In the genomic region with DNA sequence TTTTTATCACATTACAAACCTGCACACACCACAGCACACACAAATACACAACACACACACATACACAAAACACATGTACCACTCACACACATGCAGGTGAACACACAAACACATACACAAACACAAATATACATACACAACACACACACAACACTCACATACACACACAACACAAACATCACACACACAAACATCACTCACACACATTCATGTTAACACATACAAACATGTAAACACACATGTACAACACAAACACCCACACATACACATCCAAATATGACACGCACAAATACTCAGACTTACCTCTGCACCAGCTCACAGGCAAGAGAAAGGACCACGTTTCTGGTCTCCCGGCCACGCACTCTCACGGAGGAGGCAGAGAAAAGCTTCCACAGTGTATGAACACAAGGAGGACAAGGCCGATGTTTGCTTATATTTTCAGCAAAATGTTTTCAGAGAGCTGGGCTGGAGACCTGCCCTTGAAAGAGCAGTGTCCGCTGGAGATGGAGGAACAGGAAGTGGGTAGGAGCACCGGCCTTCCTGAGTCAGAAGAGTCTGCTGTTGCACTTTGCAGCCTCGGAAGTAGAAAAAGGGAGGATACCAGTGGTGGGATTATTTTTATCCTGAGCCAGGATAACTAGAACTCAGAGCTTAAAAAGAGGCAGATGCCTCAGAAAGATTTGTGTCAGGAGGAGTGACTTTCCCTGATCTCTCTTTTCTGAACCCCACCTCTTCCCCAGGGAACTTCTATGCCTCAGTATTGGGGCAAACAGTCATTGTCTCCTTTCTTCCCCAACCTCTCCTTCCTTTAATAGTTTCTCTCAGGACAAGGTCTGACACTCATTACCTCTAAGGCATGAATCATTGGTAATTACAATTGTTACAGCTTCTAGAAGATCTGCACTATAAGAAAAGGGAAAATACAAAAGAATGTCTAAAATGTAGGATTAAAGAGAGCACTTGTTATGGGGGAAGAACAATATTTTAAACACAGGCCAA, we compare ENCODE assay signal across 8 cellular contexts.
DNase-seq lines count a peak whose midpoint lies in the region; ATAC-seq and TF ChIP-seq lines count a peak whose summit lies in the region.

A gene (minus strand): TSS at position 520 of the 999 bp plus-strand sequence. CDS start 2,243 bp downstream, outside the sequence.

- peak within 1 kb of the TSS; percentile 58 for H3K27ac ChIP-seq in VCaP

- no peak for TF ChIP-seq CTCF in VCaP (conservative IDR thresholded peaks at IDR 0.05)

- peak; percentile 16 for DNase-seq in effector CD4-positive, alpha-beta T cell
- DNase-seq in stimulated activated CD4-positive, alpha-beta T cell treated with anti-CD3 and anti-CD28 coated beads, Interleukin-12 subunit alpha, Interleukin-12 subunit beta, amount 100 ng/mL, for 24 hours (ENCODE audit: low read depth in 2 of 2), result peak; percentile 24 to 28
- DNase-seq in NCI-H2196 treated with DMSO at 0.1 percent for 48 hours (lab: John Stamatoyannopoulos, UW; ENCODE audit: unreplicated experiment) (no peak), islet precursor cell (no peak), NCI-H748 (lab: John Stamatoyannopoulos, UW; ENCODE audit: unreplicated experiment) (no peak)

- ATAC-seq in GM18868 (IDR thresholded peaks at IDR 0.05; ENCODE audit: unreplicated experiment) (peak; percentile 70), HG03064 (IDR thresholded peaks at IDR 0.05; ENCODE audit: low read depth, unreplicated experiment) (peak; percentile 86)

Comparison
In these comparisons a context has a peak if more than half of its experiments do, and no peak if none do; other contexts are left out.
1. DNase-seq: peak in effector CD4-positive, alpha-beta T cell (single experiment) and stimulated activated CD4-positive, alpha-beta T cell treated with anti-CD3 and anti-CD28 coated beads, Interleukin-12 subunit alpha, Interleukin-12 subunit beta, amount 100 ng/mL, for 24 hours (2 of 2); none in NCI-H2196 treated with DMSO at 0.1 percent for 48 hours (single experiment), islet precursor cell (single experiment) and NCI-H748 (single experiment).